In the genomic region with DNA sequence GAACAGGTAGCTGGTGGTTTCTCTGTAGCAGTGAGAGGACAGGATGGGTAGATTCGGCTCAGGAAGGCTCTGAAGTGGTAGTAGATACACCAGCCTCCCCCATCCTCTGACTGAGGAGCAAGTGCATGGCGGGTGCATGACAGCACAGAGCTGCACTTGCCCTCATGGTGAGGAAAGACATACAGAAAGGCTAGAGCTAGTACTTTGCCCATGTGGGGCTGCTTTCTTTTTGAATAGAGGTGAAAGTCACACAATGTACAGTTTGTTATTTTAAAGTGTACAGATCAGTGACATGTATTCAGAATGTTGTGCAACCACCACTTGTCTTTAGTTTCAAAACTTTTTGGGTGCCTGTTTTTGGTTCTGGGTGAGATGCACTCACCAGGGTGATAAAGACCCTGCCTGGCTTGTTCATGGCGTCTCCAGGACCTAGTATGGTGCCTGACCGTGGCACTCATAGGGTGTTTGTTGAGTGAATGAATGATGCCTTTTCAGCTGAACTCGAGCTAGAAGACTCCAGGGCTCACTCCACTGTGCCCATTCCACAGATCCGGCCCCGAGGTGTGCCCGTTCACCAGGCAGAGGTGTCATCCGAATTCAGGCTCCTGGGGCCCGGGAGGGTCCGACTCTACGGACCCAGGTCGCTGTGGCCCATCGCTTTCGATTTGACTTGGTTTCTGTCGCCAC, we compare ENCODE assay signal across 8 cellular contexts. TPM values are rescaled to one million over a fixed set of nuclear protein-coding genes. Genes with fewer than 3 reads are reported as not detected.
A peak's percentile ranks its signal among the peaks of the same experiment; 100 is the strongest.
DNase-seq lines count a peak whose midpoint lies in the region; ATAC-seq and TF ChIP-seq lines count a peak whose summit lies in the region.

No MANE protein-coding gene starts in this region.

- no peaks in the 10 kb centered on the region for H3K36me3 Mint-ChIP-seq in natural killer cell

- no peaks in the 10 kb centered on the region for H3K27me3 Mint-ChIP-seq in natural killer cell (ENCODE audit: low read depth in 2 of 2)

- TF ChIP-seq CTCF in natural killer cell (IDR thresholded peaks at IDR 0.05) = no peak

- no peaks in the 10 kb centered on the region for H3K9me3 Mint-ChIP-seq in natural killer cell

- DNase-seq in central memory CD4-positive, alpha-beta T cell = peak; percentile 33
- DNase-seq in natural killer cell (peak; percentile 44), AG08395 (ENCODE audit: low spot score) (no peak), SW480 (ENCODE audit: low spot score) (no peak), HAP-1 (ENCODE audit: low spot score in 2 of 2) (no peak)

- H3K4me1 ChIP-seq in HAP-1 = no peaks in the 10 kb centered on the region

- no peaks in the 10 kb centered on the region for H3K9me3 ChIP-seq in HAP-1

- H3K4me3 ChIP-seq in HAP-1 = no peak overlapping the region

- ATAC-seq in GM18909 (IDR thresholded peaks at IDR 0.05; ENCODE audit: poor library complexity, unreplicated experiment) (peak; percentile 64), HG03342 (IDR thresholded peaks at IDR 0.05; ENCODE audit: unreplicated experiment) (peak; percentile 61), natural killer cell (peak; percentile 30 to 57 (median 42)), HG03097 (IDR thresholded peaks at IDR 0.05; ENCODE audit: low FRiP score, unreplicated experiment) (no peak)

- H3K4me1 Mint-ChIP-seq in natural killer cell = peaks cover 42 to 59% of the 10 kb centered on the region in 2 donors

- H3K4me3 Mint-ChIP-seq in natural killer cell = peak overlapping the region; percentile 88

- intact Hi-C loops in natural killer cell (cut with micrococcal nuclease) = no loop called here

- H3K27ac Mint-ChIP-seq in natural killer cell = peak overlapping the region; percentile 85 to 87

- H3K27me3 ChIP-seq in HAP-1 (ENCODE audit: low read depth) = peaks cover 2% of the 10 kb centered on the region; the same call in 1 of the 2 replicates

- in situ Hi-C loops in HAP-1 (cut with MboI; ENCODE audit: low sequenced_read_pairs) = no loop called here

- H3K36me3 ChIP-seq in HAP-1 (replicated peaks) = no peaks in the 10 kb centered on the region

RNA-seq across cellular contexts. Expression of gene VAMP5, which starts 0.4 kb away (rescaled TPM):
- total RNA-seq in natural killer cell = 10 to 100 TPM; 35.0 to 50.7 (median 36.7) TPM

RNA-seq across cellular contexts. Expression of gene VAMP8, which starts 6.4 kb away (rescaled TPM):
- total RNA-seq in natural killer cell = 100 to 1,000 TPM; 105 to 116 (median 111) TPM

RNA-seq across cellular contexts. Expression of gene RNF181, which starts 11.7 kb away (rescaled TPM):
- total RNA-seq in natural killer cell = 10 to 100 TPM; 65.0 to 75.0 (median 66.7) TPM

RNA-seq across cellular contexts. Expression of gene TMEM150A, which starts 18.7 kb away (rescaled TPM):
- total RNA-seq in natural killer cell = 10 to 100 TPM; 10.4 to 13.3 (median 10.9) TPM

RNA-seq across cellular contexts. Expression of gene GGCX, which starts 22.5 kb away (rescaled TPM):
- 10 to 100 TPM; 21.3 to 21.7 (median 21.4) TPM for total RNA-seq in natural killer cell

Comparison
In these comparisons a context has a peak if more than half of its experiments do, and no peak if none do; other contexts are left out.
1. DNase-seq: peak in central memory CD4-positive, alpha-beta T cell (single experiment) and natural killer cell (single experiment); none in AG08395 (single experiment), SW480 (single experiment) and HAP-1 (0 of 2).